In the genomic region with DNA sequence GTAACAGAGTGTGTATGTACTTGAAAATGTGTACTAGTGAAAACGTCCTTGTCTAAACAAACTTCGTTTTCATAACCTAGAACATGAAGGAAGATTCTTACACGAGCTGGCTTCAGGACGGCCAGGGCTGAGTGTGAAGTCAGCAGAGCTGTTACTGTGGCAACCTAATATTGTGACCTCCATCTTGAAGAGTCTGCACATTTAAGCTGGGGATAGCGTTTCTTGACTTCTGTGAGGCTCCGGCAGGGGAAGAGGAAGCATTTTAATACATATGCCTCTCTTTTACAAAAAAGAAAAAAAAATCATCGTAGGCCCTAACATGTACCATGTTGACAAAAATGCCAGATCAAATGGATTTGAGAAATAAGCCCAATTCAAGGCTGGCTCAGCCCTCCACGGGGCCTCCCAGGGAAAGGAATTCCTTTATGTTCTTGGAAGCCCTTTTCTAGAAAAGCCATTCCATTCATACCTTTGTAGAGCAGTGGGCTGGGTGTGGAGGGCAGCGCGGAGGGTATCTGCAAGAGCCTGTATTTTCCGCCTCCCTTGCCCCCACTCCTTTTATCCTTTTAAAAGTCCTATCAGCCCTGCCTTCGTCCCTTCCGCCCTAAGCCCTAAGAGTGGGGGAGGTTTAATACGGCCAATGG, we compare ENCODE assay signal across 15 cellular contexts. TPM values are rescaled to one million over a fixed set of nuclear protein-coding genes. Genes with fewer than 3 reads are reported as not detected.
A peak's percentile ranks its signal among the peaks of the same experiment; 100 is the strongest.
DNase-seq lines count a peak whose midpoint lies in the region; ATAC-seq and TF ChIP-seq lines count a peak whose summit lies in the region.
"Had no signal": no experiment of that assay in that cellular context is flagged by ENCODE, and none has a peak within 500 bp of the region (broad histone marks: within the 10 kb centered on the region; RNA-seq: fewer than 3 reads in every experiment).

No MANE protein-coding gene starts in this region.

- TF ChIP-seq POLR2A in prostate gland (IDR thresholded peaks at IDR 0.05) = no peak

- peaks cover 26% of the 10 kb centered on the region for H3K4me1 ChIP-seq in iPS-15b (ENCODE audit: control insufficient read depth, insufficient read depth, low read length)
- no peaks in the 10 kb centered on the region for H3K4me1 ChIP-seq in prostate gland (replicated peaks)
- H3K4me1 ChIP-seq: breast epithelium had no signal

- H3K36me3 ChIP-seq in iPS-15b (ENCODE audit: control insufficient read depth, insufficient read depth, low read length) (no peaks in the 10 kb centered on the region), prostate gland (no peaks in the 10 kb centered on the region)
- H3K36me3 ChIP-seq: breast epithelium had no signal

- H3K27me3 ChIP-seq in iPS-15b (ENCODE audit: control insufficient read depth, insufficient read depth, low read length) = peaks cover 30% of the 10 kb centered on the region
- no peaks in the 10 kb centered on the region for H3K27me3 ChIP-seq in prostate gland (replicated peaks; ENCODE audit: insufficient read depth)

- no peak for ATAC-seq in HG02763 (IDR thresholded peaks at IDR 0.05; ENCODE audit: unreplicated experiment)
- ATAC-seq: activated CD4-positive, CD25-positive, alpha-beta regulatory T cell treated with anti-CD3 and anti-CD28 coated beads, Interleukin-2, amount 50 U/mL, for 24 hours; activated T-cell treated with anti-CD3 and anti-CD28 coated beads, Interleukin-2, amount 50 U/mL, for 4 hours; left lobe of liver had no signal

- H3K27ac ChIP-seq in prostate gland = peak overlapping the region; percentile 17 to 42
- H3K27ac ChIP-seq: breast epithelium had no signal

- peak overlapping the region; percentile 51; the same call in 1 of the 2 replicates for H3K27ac Mint-ChIP-seq in HFFc6
- peak overlapping the region in 2 of 5 experiments; percentile 48 to 86 for H3K27ac Mint-ChIP-seq in brain

- H3K4me1 Mint-ChIP-seq in HFFc6 (ENCODE audit: low read depth) = peaks cover 49% of the 10 kb centered on the region
- H3K4me1 Mint-ChIP-seq in brain = peaks cover 46% of the 10 kb centered on the region

- H3K27me3 Mint-ChIP-seq in HFFc6 (ENCODE audit: insufficient read depth) (peaks cover 2% of the 10 kb centered on the region), brain (peaks cover 56% of the 10 kb centered on the region)

- H3K9me3 Mint-ChIP-seq in HFFc6 (no peaks in the 10 kb centered on the region), brain (peaks cover 0 to 3% (median 0%) of the 10 kb centered on the region in 5 experiments)
- H3K9me3 Mint-ChIP-seq: activated T-cell treated with anti-CD3 and anti-CD28 coated beads, Interleukin-2, amount 50 U/mL, for 4 hours had no signal

- 75% methylated on average over 14 of the region's 14 CpGs for WGBS in prostate gland

- DNase-seq in HFFc6 (no peak), prostate gland (ENCODE audit: low spot score) (no peak), amniotic stem cell (lab: John Stamatoyannopoulos, UW) (no peak), DMS 273 (lab: John Stamatoyannopoulos, UW; ENCODE audit: unreplicated experiment) (no peak)
- DNase-seq: activated T-cell treated with anti-CD3 and anti-CD28 coated beads, Interleukin-2, amount 50 U/mL, for 4 hours; GOT3; NCI-H1417 treated with DMSO at 0.1 percent for 48 hours; NCI-H774; substantia nigra had no signal

- H3K9ac ChIP-seq in iPS-15b (ENCODE audit: low read depth, low read length) = no peak overlapping the region

- TF ChIP-seq CTCF in HFFc6 (IDR thresholded peaks at IDR 0.05) = no peak
- no peak for TF ChIP-seq CTCF in brain (conservative IDR thresholded peaks at IDR 0.05)
- TF ChIP-seq CTCF in prostate gland (IDR thresholded peaks at IDR 0.05) = no peak

- H3K36me3 Mint-ChIP-seq in HFFc6 (ENCODE audit: low read depth) (peaks cover 17% of the 10 kb centered on the region), brain (peaks cover 18% of the 10 kb centered on the region)

- H3K4me3 Mint-ChIP-seq in HFFc6 = no peak overlapping the region
- H3K4me3 Mint-ChIP-seq in brain = peak overlapping the region in 4 of 5 experiments; percentile 14 to 64 (median 38)
- H3K4me3 Mint-ChIP-seq: activated T-cell treated with anti-CD3 and anti-CD28 coated beads, Interleukin-2, amount 50 U/mL, for 4 hours had no signal

- H3K4me3 ChIP-seq in iPS-15b (ENCODE audit: low read depth, low read length) (peak overlapping the region; percentile 24), prostate gland (no peak overlapping the region)
- H3K4me3 ChIP-seq: breast epithelium had no signal

- H3K9me3 ChIP-seq in iPS-15b (ENCODE audit: control insufficient read depth, insufficient read depth, low read length) = no peaks in the 10 kb centered on the region
- H3K9me3 ChIP-seq in prostate gland = no peaks in the 10 kb centered on the region
- H3K9me3 ChIP-seq: breast epithelium had no signal

- intact Hi-C loops in prostate gland (cut with DNase I) = loop anchor here (5.0 kb wide), 1 partner anchor 167 kb away; no protein-coding TSS in a partner anchor

RNA-seq across cellular contexts. Expression of gene SIM2, which starts 51.1 kb away (rescaled TPM):
- total RNA-seq in HFFc6 (2021; fragmentation: NEBNext Ultra II Directional; extraction: Animal tissue kit (Norgen Biotek cat#: 25700)) = not detected
- polyA plus RNA-seq in brain (ENCODE audit: insufficient read depth, low read depth, low replicate concordance) = 0.34 TPM
- 10 to 100 TPM in 1 of 2 donors, 1 to 10 TPM in 1; 1.0 to 16.3 TPM for total RNA-seq in prostate gland
- total RNA-seq: left lobe of liver had no signal
